In the genomic region with DNA sequence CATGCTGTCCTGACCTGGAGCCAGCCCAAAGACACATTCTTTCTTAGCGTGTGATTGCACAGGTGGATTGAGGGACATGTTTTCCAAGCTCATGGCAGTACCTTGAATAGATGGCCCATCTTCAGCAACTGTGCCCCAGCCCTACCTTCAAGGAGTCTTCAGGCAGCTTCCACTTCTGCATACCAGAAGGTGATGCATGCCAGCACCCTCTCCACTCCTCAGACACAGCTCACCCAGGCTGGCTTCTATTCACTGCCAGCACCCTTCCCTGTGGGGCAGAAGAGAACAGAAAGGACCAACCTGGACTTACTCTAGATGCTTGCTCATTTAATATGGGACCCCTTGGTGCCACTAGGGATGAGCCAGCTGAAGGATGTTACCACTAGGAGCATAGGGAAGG, we compare ENCODE assay signal across 8 cellular contexts.
"Had no signal": no experiment of that assay in that cellular context is flagged by ENCODE, and none has a peak within 500 bp of the region (broad histone marks: within the 10 kb centered on the region; RNA-seq: fewer than 3 reads in every experiment).

No MANE protein-coding gene starts in this region.

- ATAC-seq: GM12878 had no signal

- FAIRE-seq: G401.6, GM12878, GM12891, GM12892, GM18507, GM19239 had no signal

- DNase-seq: GDM1, GF-D8 had no signal

- H3K4me3 ChIP-seq: GM12878 had no signal
